ENCODE assay signal across 8 cellular contexts in genomic region chr13:45393941-45394570, GRCh38. TPM values are rescaled to one million over a fixed set of nuclear protein-coding genes. Genes with fewer than 3 reads are reported as not detected.
A peak's percentile ranks its signal among the peaks of the same experiment; 100 is the strongest.
DNase-seq lines count a peak whose midpoint lies in the region; ATAC-seq, FAIRE-seq and TF ChIP-seq lines count a peak whose summit lies in the region.

No MANE protein-coding gene starts in this region.

- H3K4me2 ChIP-seq in PC-3 (ENCODE audit: low read length), result no peak overlapping the region

- H3K27me3 ChIP-seq in HAP-1 (ENCODE audit: low read depth) (no peaks in the 10 kb centered on the region), PC-3 (ENCODE audit: low read length) (no peaks in the 10 kb centered on the region), brain microvascular endothelial cell (replicated peaks) (no peaks in the 10 kb centered on the region), thoracic aorta (replicated peaks; ENCODE audit: insufficient read depth) (no peaks in the 10 kb centered on the region)

- H3K9me2 ChIP-seq in PC-3 (replicated peaks; ENCODE audit: low read length), result no peaks in the 10 kb centered on the region

- BruUV-seq in PC-3 (replicated peaks; lab: Mats Ljungman, UMichigan), result no TSS peak

- TF ChIP-seq POLR2A in GM18505 (IDR thresholded peaks at IDR 0.05; ENCODE audit: borderline replicate concordance, extremely low read depth, insufficient read depth, insufficient read length), result no peak

- intact Hi-C loops in PC-3 (cut with micrococcal nuclease), result no loop called here
- intact Hi-C loops in kidney (cut with DNase I), result no loop called here

- H3K36me3 ChIP-seq in HAP-1 (replicated peaks) (peaks cover 20% of the 10 kb centered on the region), PC-3 (ENCODE audit: low read depth, low read length) (no peaks in the 10 kb centered on the region; the same call in 1 of the 2 replicates), brain microvascular endothelial cell (replicated peaks) (no peaks in the 10 kb centered on the region), kidney (ENCODE audit: control insufficient read depth in 1 of 2, insufficient read depth in 2 of 2, low read length in 2 of 2) (peaks cover 14 to 45% of the 10 kb centered on the region in 2 donors), thoracic aorta (peaks cover 8% of the 10 kb centered on the region)

- H3K9ac ChIP-seq in PC-3 (ENCODE audit: low read length) (no peak overlapping the region), kidney (ENCODE audit: low read length in 2 of 2) (no peak overlapping the region)

- in situ Hi-C loops in HAP-1 (cut with MboI; ENCODE audit: low sequenced_read_pairs) (no loop called here), brain microvascular endothelial cell (cut with HindIII; ENCODE audit: low pct_ligation_motif_present, low sequenced_read_pairs) (no loop called here)

- H3K79me2 ChIP-seq in PC-3 (ENCODE audit: low read length), result no peaks in the 10 kb centered on the region

- POLR2A ChIA-PET in PC-3 (lab: Charles Lee; ENCODE audit: unreplicated experiment), result no interaction called here

- ATAC-seq in PC-3, result peak; percentile 88
- no peak for ATAC-seq in thoracic aorta (ENCODE audit: insufficient number of reproducible peaks, low FRiP score, low read depth)
- no peak for ATAC-seq in GM18505 (IDR thresholded peaks at IDR 0.05; ENCODE audit: unreplicated experiment)

- TF ChIP-seq CTCF in PC-3 (conservative IDR thresholded peaks at IDR 0.05; ENCODE audit: low read depth, low read length) (peak; percentile 58), brain microvascular endothelial cell (IDR thresholded peaks at IDR 0.05; ENCODE audit: low read depth, low read length, missing control alignments) (peak; percentile 83), kidney (IDR thresholded peaks at IDR 0.05; ENCODE audit: borderline replicate concordance, extremely low read depth, insufficient read depth) (peak; percentile 63), thoracic aorta (IDR thresholded peaks at IDR 0.05) (peak; percentile 53)

- CTCF ChIA-PET in PC-3 (lab: Charles Lee), result interaction anchor here (0.5 to 1.0 kb wide), 3 partner anchors 9 to 90 kb away, joined by 3 to 6 read pairs (median 4); no protein-coding TSS in a partner anchor

- H3K27ac ChIP-seq in PC-3 (ENCODE audit: low read length) (no peak overlapping the region), brain microvascular endothelial cell (no peak overlapping the region), kidney (ENCODE audit: low read depth in 2 of 2, low read length in 2 of 2) (no peak overlapping the region), thoracic aorta (no peak overlapping the region)

- no peaks in the 10 kb centered on the region for H3K4me1 ChIP-seq in HAP-1
- H3K4me1 ChIP-seq in PC-3 (ENCODE audit: insufficient read depth, low read length), result no peaks in the 10 kb centered on the region
- peaks cover 10 to 18% of the 10 kb centered on the region in 2 donors for H3K4me1 ChIP-seq in kidney (ENCODE audit: control insufficient read depth in 1 of 2, insufficient read depth in 1 of 2, low read depth in 1 of 2, low read length in 2 of 2)
- peaks cover 0 to 14% of the 10 kb centered on the region in 2 donors for H3K4me1 ChIP-seq in thoracic aorta (ENCODE audit: control insufficient read depth in 1 of 2, low read depth in 2 of 2)

- no peak for FAIRE-seq in kidney (lab: Jason Lieb, UNC)

- no peaks in the 10 kb centered on the region for H3F3A ChIP-seq in PC-3 (ENCODE audit: low read length, unreplicated experiment)

- H3K4me3 ChIP-seq in HAP-1 (no peak overlapping the region), PC-3 (ENCODE audit: low read length) (no peak overlapping the region), brain microvascular endothelial cell (ENCODE audit: low read depth, low read length) (no peak overlapping the region), kidney (ENCODE audit: low read length in 2 of 2) (no peak overlapping the region), thoracic aorta (no peak overlapping the region)

- no peaks in the 10 kb centered on the region for H4K20me1 ChIP-seq in PC-3 (ENCODE audit: low read length)

- H3K9me3 ChIP-seq in HAP-1 (no peaks in the 10 kb centered on the region), PC-3 (ENCODE audit: low read length) (no peaks in the 10 kb centered on the region), kidney (ENCODE audit: control insufficient read depth in 1 of 2, low read length in 2 of 2) (no peaks in the 10 kb centered on the region), thoracic aorta (no peaks in the 10 kb centered on the region)

- H2AFZ ChIP-seq in PC-3 (ENCODE audit: low read length), result no peak overlapping the region

- peak; percentile 2 for DNase-seq in DMS 273 treated with DMSO at 0.1 percent for 48 hours (lab: John Stamatoyannopoulos, UW)
- DNase-seq in HAP-1 (ENCODE audit: low spot score in 2 of 2), result peak; percentile 41 to 64
- DNase-seq in PC-3, result peak; percentile 56
- no peak for DNase-seq in brain microvascular endothelial cell
- DNase-seq in kidney, result no peak
- no peak for DNase-seq in thoracic aorta (ENCODE audit: low spot score)
- DNase-seq in NCI-H510A (lab: John Stamatoyannopoulos, UW), result no peak

RNA-seq across cellular contexts. Expression of gene SLC25A30, which starts 24.1 kb away (rescaled TPM):
- total RNA-seq in PC-3 (2014; rRNA removed) (8.0 and 19.5 TPM in 2 replicates), kidney (47.1 TPM), thoracic aorta (10 to 100 TPM; 18.7 to 19.9 TPM)
- 32.9 TPM for polyA plus RNA-seq in kidney (ENCODE audit: insufficient read depth, low read depth, low replicate concordance)

RNA-seq across cellular contexts. Expression of gene TPT1, which starts 53.1 kb away (rescaled TPM):
- total RNA-seq in PC-3 (2014; rRNA removed) (948 and 982 TPM in 2 replicates), kidney (4,291 TPM), thoracic aorta (1,000 to 10,000 TPM; 1,970 to 2,340 TPM)
- polyA plus RNA-seq in kidney (ENCODE audit: insufficient read depth, low read depth, low replicate concordance), result 6,901 TPM

Comparison
In these comparisons a context has a peak if more than half of its experiments do, and no peak if none do; other contexts are left out.
1. DNase-seq: peak in DMS 273 treated with DMSO at 0.1 percent for 48 hours (single experiment), HAP-1 (2 of 2) and PC-3 (single experiment); none in brain microvascular endothelial cell (single experiment), kidney (single experiment), thoracic aorta (single experiment) and NCI-H510A (single experiment).
2. Peak in every context shown above with its lines, with median percentiles within 50 percentile points of each other: CTCF ChIP-seq.